In genomic region chr10:110783509-110784103, GRCh38 we compare ENCODE assay signal across 10 cellular contexts.
A peak's percentile ranks its signal among the peaks of the same experiment; 100 is the strongest.
DNase-seq lines count a peak whose midpoint lies in the region; ATAC-seq and TF ChIP-seq lines count a peak whose summit lies in the region.
"Had no signal": no experiment of that assay in that cellular context is flagged by ENCODE, and none has a peak within 500 bp of the region (broad histone marks: within the 10 kb centered on the region; RNA-seq: fewer than 3 reads in every experiment).

No MANE protein-coding gene starts in this region.

- peak; percentile 10 for TF ChIP-seq CTCF in CD4-positive, alpha-beta T cell (IDR thresholded peaks at IDR 0.05)
- TF ChIP-seq CTCF in brain (conservative IDR thresholded peaks at IDR 0.05) (no peak), coronary artery (IDR thresholded peaks at IDR 0.05) (no peak)

- H3K4me1 Mint-ChIP-seq in CD4-positive, alpha-beta T cell (ENCODE audit: low read depth) = peaks cover 65% of the 10 kb centered on the region
- peaks cover 63% of the 10 kb centered on the region for H3K4me1 Mint-ChIP-seq in brain

- intact Hi-C loops in CD4-positive, alpha-beta T cell (cut with DNase I, micrococcal nuclease) = loop anchor here in 1 of 2 experiments (1.0 to 2.0 kb wide), 3 partner anchors 19 to 136 kb away; partner anchors contain the start of genes BBIP1 and SHOC2

- H3K27me3 ChIP-seq in CD4-positive, alpha-beta T cell (ENCODE audit: control insufficient read depth, insufficient read depth, low read length) = no peaks in the 10 kb centered on the region
- H3K27me3 ChIP-seq: BLaER1 treated with 17β-estradiol and CSF1 and Interleukin-3, amounts not matched to agents 10 nM and 100 nM had no signal

- peak overlapping the region; percentile 75 for H3K27ac Mint-ChIP-seq in CD4-positive, alpha-beta T cell
- peak overlapping the region in 4 of 5 experiments; percentile 3 to 78 (median 42) for H3K27ac Mint-ChIP-seq in brain
- H3K27ac Mint-ChIP-seq: nephron had no signal

- H3K27me3 Mint-ChIP-seq in CD4-positive, alpha-beta T cell = no peaks in the 10 kb centered on the region
- H3K27me3 Mint-ChIP-seq in brain = no peaks in the 10 kb centered on the region

- no peaks in the 10 kb centered on the region for H3K36me3 Mint-ChIP-seq in CD4-positive, alpha-beta T cell (ENCODE audit: low read depth)
- H3K36me3 Mint-ChIP-seq in brain = no peaks in the 10 kb centered on the region

- peak overlapping the region; percentile 31 for H3K27ac ChIP-seq in CD4-positive, alpha-beta T cell (ENCODE audit: low read depth, low read length)
- peak overlapping the region in 1 of 2 donors; percentile 22 for H3K27ac ChIP-seq in coronary artery
- H3K27ac ChIP-seq: BLaER1 treated with 17β-estradiol and CSF1 and Interleukin-3, amounts not matched to agents 10 nM and 100 nM had no signal

- no peaks in the 10 kb centered on the region for H3K9me3 Mint-ChIP-seq in CD4-positive, alpha-beta T cell
- no peaks in the 10 kb centered on the region for H3K9me3 Mint-ChIP-seq in brain
- H3K9me3 Mint-ChIP-seq: nephron had no signal

- H3K4me3 ChIP-seq in coronary artery = no peak overlapping the region
- H3K4me3 ChIP-seq: BLaER1 treated with 17β-estradiol and CSF1 and Interleukin-3, amounts not matched to agents 10 nM and 100 nM had no signal

- CTCF ChIA-PET in CD4-positive, alpha-beta T cell (lab: Charles Lee) = interaction anchor here (1.0 to 1.1 kb wide), 2 partner anchors 89 to 111 kb away, joined by 3 read pairs; no protein-coding TSS in a partner anchor

- POLR2A ChIA-PET in CD4-positive, alpha-beta T cell (lab: Charles Lee) = interaction anchor here (0.8 to 1.6 kb wide), 8 partner anchors 11 to 89 kb away, joined by 3 to 4 read pairs (median 3); partner anchors contain the start of gene PDCD4

- H3K9me3 ChIP-seq in CD4-positive, alpha-beta T cell (ENCODE audit: control insufficient read depth, low read length) = no peaks in the 10 kb centered on the region
- H3K9me3 ChIP-seq: BLaER1 treated with 17β-estradiol and CSF1 and Interleukin-3, amounts not matched to agents 10 nM and 100 nM had no signal

- peak; percentile 46 to 84 (median 65) for DNase-seq in CD4-positive, alpha-beta T cell
- DNase-seq in activated CD4-positive, alpha-beta T cell treated with anti-CD3 and anti-CD28 coated beads, Interleukin-2, amount 50 U/mL, for 4 hours = peak; percentile 74 to 76
- DNase-seq in stimulated activated CD4-positive, alpha-beta T cell treated with anti-CD3 and anti-CD28 coated beads, Interleukin-15, amount 100 ng/mL, for 1 hour (ENCODE audit: low read depth in 1 of 2, low spot score in 1 of 2) = peak; percentile 19 to 58
- no peak for DNase-seq in coronary artery (ENCODE audit: low spot score)
- DNase-seq in NK-92 treated with Interleukin-12 subunit alpha and Interleukin-12 subunit beta, amount 100 ng/mL, for 24 hours (lab: John Stamatoyannopoulos, UW) = no peak
- no peak for DNase-seq in ureter (ENCODE audit: low spot score)

- peak overlapping the region; percentile 0 for H3K4me3 Mint-ChIP-seq in CD4-positive, alpha-beta T cell
- no peak overlapping the region for H3K4me3 Mint-ChIP-seq in brain
- H3K4me3 Mint-ChIP-seq: nephron had no signal

- ATAC-seq in CD4-positive, alpha-beta T cell (ENCODE audit: poor library complexity) = peak; percentile 83
- no peak for ATAC-seq in HG03196 (IDR thresholded peaks at IDR 0.05; ENCODE audit: unreplicated experiment)

Comparison
In these comparisons a context has a peak if more than half of its experiments do, and no peak if none do; other contexts are left out.
1. DNase-seq: peak in CD4-positive, alpha-beta T cell (10 of 10), activated CD4-positive, alpha-beta T cell treated with anti-CD3 and anti-CD28 coated beads, Interleukin-2, amount 50 U/mL, for 4 hours (2 of 2) and stimulated activated CD4-positive, alpha-beta T cell treated with anti-CD3 and anti-CD28 coated beads, Interleukin-15, amount 100 ng/mL, for 1 hour (2 of 2); none in coronary artery (single experiment), NK-92 treated with Interleukin-12 subunit alpha and Interleukin-12 subunit beta, amount 100 ng/mL, for 24 hours (single experiment) and ureter (single experiment).